26 cellular contexts compared by ENCODE assay signal in the genomic region with DNA sequence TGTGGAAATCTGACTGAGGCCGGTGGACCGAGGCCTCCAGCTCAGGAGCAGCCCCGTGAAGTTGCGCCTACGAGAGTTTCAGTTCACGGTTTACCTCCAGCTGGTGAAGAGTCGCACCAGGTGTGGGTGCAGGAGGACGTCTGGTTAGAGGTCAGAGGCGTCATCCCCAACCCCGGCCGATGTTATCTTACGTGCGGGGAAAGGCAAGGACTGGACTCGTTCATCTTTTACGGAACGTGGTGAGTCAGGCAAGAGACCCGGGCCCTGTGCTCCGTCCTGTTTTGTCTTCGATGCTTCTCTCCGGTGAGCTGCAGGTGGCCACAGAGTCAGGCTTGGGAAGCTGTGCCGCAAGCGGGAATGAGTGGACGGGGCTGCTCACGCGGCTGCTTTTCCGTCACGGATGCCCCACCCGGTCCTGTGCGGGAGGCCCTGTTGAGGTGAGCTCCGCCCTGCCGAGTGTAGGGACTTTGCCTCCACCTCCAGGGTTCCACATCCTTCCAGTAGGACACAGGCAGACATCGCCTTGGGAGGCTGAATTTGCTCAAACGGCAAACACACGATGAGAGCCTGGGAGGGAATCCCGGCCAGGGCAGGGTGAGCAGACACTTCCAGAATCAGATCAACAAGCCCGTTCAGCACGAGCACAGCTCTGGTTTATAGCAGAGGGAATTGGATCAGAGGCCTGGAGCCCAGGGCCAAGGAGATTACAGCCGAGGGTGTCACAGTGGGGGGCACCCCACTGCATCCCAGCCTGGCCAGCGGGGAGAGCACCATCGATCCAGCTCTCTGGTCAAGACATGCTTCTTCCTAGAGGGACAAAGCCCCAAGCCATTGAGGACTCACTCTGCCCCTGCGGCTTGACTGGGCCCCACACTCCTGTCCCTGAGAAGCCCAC. TPM values are rescaled to one million over a fixed set of nuclear protein-coding genes. Genes with fewer than 3 reads are reported as not detected.
A peak's percentile ranks its signal among the peaks of the same experiment; 100 is the strongest.
DNase-seq lines count a peak whose midpoint lies in the region; ATAC-seq and TF ChIP-seq lines count a peak whose summit lies in the region.
"Had no signal": no experiment of that assay in that cellular context is flagged by ENCODE, and none has a peak within 500 bp of the region (broad histone marks: within the 10 kb centered on the region; RNA-seq: fewer than 3 reads in every experiment).

No MANE protein-coding gene starts in this region.

- TF ChIP-seq CTCF in RWPE2 (IDR thresholded peaks at IDR 0.05; ENCODE audit: poor library complexity, severe bottlenecking) (no peak), lower lobe of right lung (IDR thresholded peaks at IDR 0.05) (no peak), upper lobe of right lung (IDR thresholded peaks at IDR 0.05) (no peak)

- H3K27ac ChIP-seq in RWPE2 (ENCODE audit: poor library complexity, severe bottlenecking) (no peak overlapping the region), lower lobe of right lung (no peak overlapping the region), upper lobe of right lung (no peak overlapping the region)
- H3K27ac ChIP-seq: A549, thoracic aorta had no signal

- intact Hi-C loops in Right ventricle myocardium inferior (cut with DNase I) (no loop called here), left ventricle myocardium superior (cut with micrococcal nuclease) (no loop called here), lower lobe of right lung (cut with DNase I) (no loop called here), upper lobe of right lung (cut with DNase I) (no loop called here)

- H3K4me3 ChIP-seq in RWPE2 (ENCODE audit: severe bottlenecking) = no peak overlapping the region
- no peak overlapping the region for H3K4me3 ChIP-seq in lower lobe of right lung
- H3K4me3 ChIP-seq in upper lobe of right lung = no peak overlapping the region
- H3K4me3 ChIP-seq: A549, smooth muscle cell, thoracic aorta had no signal

- H3K36me3 ChIP-seq in RWPE2 (ENCODE audit: low read depth) (no peaks in the 10 kb centered on the region), lower lobe of right lung (no peaks in the 10 kb centered on the region), upper lobe of right lung (no peaks in the 10 kb centered on the region)
- H3K36me3 ChIP-seq: thoracic aorta had no signal

- peak; percentile 51 for DNase-seq in Right ventricle myocardium inferior (ENCODE audit: missing footprints)
- no peak for DNase-seq in left ventricle myocardium superior
- DNase-seq in RWPE2 (ENCODE audit: low spot score) = peak; percentile 56
- DNase-seq in lower lobe of right lung = peak; percentile 26
- peak; percentile 49 for DNase-seq in upper lobe of right lung
- DNase-seq in NCI-H1092 (lab: John Stamatoyannopoulos, UW) = no peak
- no peak for DNase-seq in SKM-1 (lab: John Stamatoyannopoulos, UW; ENCODE audit: unreplicated experiment)
- no peak for DNase-seq in stimulated activated CD4-positive, alpha-beta T cell treated with anti-CD3 and anti-CD28 coated beads, Interleukin-15, amount 100 ng/mL, for 24 hours
- DNase-seq: activated CD4-positive, alpha-beta T cell treated with anti-CD3 and anti-CD28 coated beads, Interleukin-2, amount 10 ng/mL, durations not matched to agents 24 days and 14 days; activated gamma-delta T cell; Calu3; caudate nucleus; CD4-positive, CD25-positive, alpha-beta regulatory T cell; cortex of kidney; erythroblast; GOT3; KG1; naive B cell; NCI-H1417; NCI-H226; stimulated activated CD4-positive, alpha-beta T cell treated with anti-CD3 and anti-CD28 coated beads, Interleukin-2, amount 100 ng/mL, for 24 hours; SW 1271; T-helper 9 cell had no signal

- H3K27me3 ChIP-seq in RWPE2 (ENCODE audit: insufficient read depth, poor library complexity, severe bottlenecking) (no peaks in the 10 kb centered on the region), lower lobe of right lung (ENCODE audit: low read depth) (no peaks in the 10 kb centered on the region), upper lobe of right lung (no peaks in the 10 kb centered on the region)

- peaks cover 3% of the 10 kb centered on the region for H3K4me1 ChIP-seq in RWPE2 (ENCODE audit: insufficient read depth, poor library complexity, severe bottlenecking)
- no peaks in the 10 kb centered on the region for H3K4me1 ChIP-seq in lower lobe of right lung
- no peaks in the 10 kb centered on the region for H3K4me1 ChIP-seq in upper lobe of right lung
- H3K4me1 ChIP-seq: A549 had no signal

- H3K9me3 ChIP-seq in RWPE2 (ENCODE audit: severe bottlenecking) = no peaks in the 10 kb centered on the region
- H3K9me3 ChIP-seq in lower lobe of right lung = no peaks in the 10 kb centered on the region
- H3K9me3 ChIP-seq in upper lobe of right lung = no peaks in the 10 kb centered on the region
- H3K9me3 ChIP-seq: A549, thoracic aorta had no signal

- ATAC-seq in Right ventricle myocardium inferior = no peak
- ATAC-seq in left ventricle myocardium superior = no peak
- no peak for ATAC-seq in RWPE2 (ENCODE audit: low read depth)
- ATAC-seq in lower lobe of right lung = no peak
- no peak for ATAC-seq in upper lobe of right lung

RNA-seq across cellular contexts. Expression of a gene that starts 50.1 kb away (rescaled TPM):
- total RNA-seq in Right ventricle myocardium inferior (108 TPM), left ventricle myocardium superior (108 TPM), lower lobe of right lung (34.1 TPM), upper lobe of right lung (38.3 TPM)

Comparison
In these comparisons a context has a peak if more than half of its experiments do, and no peak if none do; other contexts are left out.
1. DNase-seq: peak in Right ventricle myocardium inferior (single experiment), RWPE2 (single experiment), lower lobe of right lung (single experiment) and upper lobe of right lung (single experiment); none in left ventricle myocardium superior (single experiment), NCI-H1092 (single experiment), SKM-1 (single experiment) and stimulated activated CD4-positive, alpha-beta T cell treated with anti-CD3 and anti-CD28 coated beads, Interleukin-15, amount 100 ng/mL, for 24 hours (single experiment).